ENCODE assay signal across 12 cellular contexts in the genomic region with DNA sequence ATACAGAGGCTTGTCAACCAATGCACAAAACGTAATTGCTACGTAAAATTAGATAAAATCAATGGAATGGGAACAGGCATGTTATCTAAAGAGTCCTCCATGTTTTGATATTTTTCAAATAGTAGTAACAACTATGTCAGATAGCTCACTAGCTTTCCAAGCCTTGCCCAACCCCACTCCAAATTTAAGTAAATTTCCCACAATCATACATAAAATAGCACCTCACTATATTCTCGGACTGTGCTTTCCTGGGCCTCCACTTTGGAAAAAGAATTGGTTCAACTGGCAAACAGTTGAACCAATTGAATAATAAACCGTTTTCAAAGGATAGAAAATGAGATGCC. TPM values are rescaled to one million over a fixed set of nuclear protein-coding genes. Genes with fewer than 3 reads are reported as not detected.
DNase-seq lines count a peak whose midpoint lies in the region; ATAC-seq, FAIRE-seq and TF ChIP-seq lines count a peak whose summit lies in the region.
"Had no signal": no experiment of that assay in that cellular context is flagged by ENCODE, and none has a peak within 500 bp of the region (broad histone marks: within the 10 kb centered on the region; RNA-seq: fewer than 3 reads in every experiment).

No MANE protein-coding gene starts in this region.

- H3K9me1 ChIP-seq in endothelial cell of umbilical vein (replicated peaks; ENCODE audit: control insufficient read depth, extremely low read depth, insufficient read depth, low read length), result no peaks in the 10 kb centered on the region

- no peak overlapping the region for H3K4me2 ChIP-seq in endothelial cell of umbilical vein (ENCODE audit: insufficient read depth, low read length)

- H3K9ac ChIP-seq in endothelial cell of umbilical vein (replicated peaks; ENCODE audit: extremely low read depth, insufficient read depth, low read length), result no peak overlapping the region

- DNase-seq in Panc1 (ENCODE audit: low read depth, low spot score), result no peak
- no peak for DNase-seq in endothelial cell of umbilical vein (ENCODE audit: low read depth, low spot score)
- no peak for DNase-seq in AML-193 (lab: John Stamatoyannopoulos, UW)
- no peak for DNase-seq in HuH-7.5 (ENCODE audit: low spot score)
- no peak for DNase-seq in T-helper 2 cell
- DNase-seq: natural killer cell had no signal

- POLR2A ChIA-PET in Panc1 (lab: Charles Lee), result interaction anchor here (0.6 kb wide), 2 partner anchors 76 to 115 kb away, joined by 3 to 6 read pairs; no protein-coding TSS in a partner anchor
- POLR2A ChIA-PET in endothelial cell of umbilical vein (lab: Charles Lee), result interaction anchor here (0.6 to 1.2 kb wide), 5 partner anchors 53 to 786 kb away, joined by 3 to 6 read pairs (median 4); no protein-coding TSS in a partner anchor

- no TSS peak for BruUV-seq in Panc1 (replicated peaks; lab: Mats Ljungman, UMichigan)
- no TSS peak for BruUV-seq in endothelial cell of umbilical vein (replicated peaks; lab: Mats Ljungman, UMichigan)

- no peak overlapping the region for H3K27ac ChIP-seq in Panc1 (ENCODE audit: low read length)
- H3K27ac ChIP-seq in endothelial cell of umbilical vein (ENCODE audit: insufficient read depth, low read depth, low read length), result no peak overlapping the region
- H3K27ac ChIP-seq: heart left ventricle, WERI-Rb-1 had no signal

- H3K4me1 ChIP-seq in Panc1 (ENCODE audit: control insufficient read depth, insufficient read depth, low read length) (no peaks in the 10 kb centered on the region), endothelial cell of umbilical vein (ENCODE audit: control insufficient read depth, extremely low read depth, insufficient read depth, low read length) (peaks cover 10% of the 10 kb centered on the region), neuron (ENCODE audit: insufficient read depth, low read length) (peaks cover 4% of the 10 kb centered on the region)

- FAIRE-seq in endothelial cell of umbilical vein (lab: Jason Lieb, UNC), result no peak

- TF ChIP-seq POLR2A in endothelial cell of umbilical vein (IDR thresholded peaks at IDR 0.05; ENCODE audit: low read depth, low read length), result no peak

- H3K36me3 ChIP-seq in Panc1 (ENCODE audit: control insufficient read depth, insufficient read depth, low read length) (no peaks in the 10 kb centered on the region), endothelial cell of umbilical vein (ENCODE audit: control insufficient read depth in 2 of 2, extremely low read depth in 1 of 2, insufficient read depth in 2 of 2, low read length in 2 of 2) (no peaks in the 10 kb centered on the region), neuron (ENCODE audit: insufficient read depth, low read length) (no peaks in the 10 kb centered on the region)
- H3K36me3 ChIP-seq: heart left ventricle, WERI-Rb-1 had no signal

- no peaks in the 10 kb centered on the region for H3K79me2 ChIP-seq in endothelial cell of umbilical vein (ENCODE audit: control insufficient read depth, insufficient read depth, low read length)

- CTCF ChIA-PET in Panc1 (lab: Charles Lee), result interaction anchor here (0.6 to 2.0 kb wide), 9 partner anchors 8 to 1353 kb away, joined by 3 to 34 read pairs (median 3); no protein-coding TSS in a partner anchor
- CTCF ChIA-PET in endothelial cell of umbilical vein (lab: Charles Lee), result interaction anchor here (0.6 to 6.3 kb wide), 76 partner anchors 8 to 1806 kb away, joined by 3 to 531 read pairs (median 4); a partner anchor contains a TSS

- H3K4me3 ChIP-seq in Panc1 (ENCODE audit: low read depth in 2 of 2, low read length in 2 of 2), result no peak overlapping the region
- H3K4me3 ChIP-seq in endothelial cell of umbilical vein (replicated peaks in 1 of 3; ENCODE audit: insufficient read depth in 1 of 3, low read depth in 1 of 3, low read length in 3 of 3), result peak overlapping the region in 1 of 3 experiments; percentile 40
- H3K4me3 ChIP-seq in neuron (ENCODE audit: low read length), result peak overlapping the region; percentile 9
- H3K4me3 ChIP-seq: heart left ventricle had no signal

- ATAC-seq in GM18907 (IDR thresholded peaks at IDR 0.05; ENCODE audit: unreplicated experiment) (peak; percentile 16), Panc1 (no peak), HG03025 (IDR thresholded peaks at IDR 0.05; ENCODE audit: low FRiP score, unreplicated experiment) (no peak)

- H3K9me3 ChIP-seq in Panc1 (ENCODE audit: control insufficient read depth, insufficient read depth, low read depth, low read length) (no peaks in the 10 kb centered on the region), endothelial cell of umbilical vein (replicated peaks; ENCODE audit: control insufficient read depth, insufficient read depth, low read length) (no peaks in the 10 kb centered on the region), neuron (ENCODE audit: low read length) (no peaks in the 10 kb centered on the region)
- H3K9me3 ChIP-seq: heart left ventricle had no signal

- in situ Hi-C loops in Panc1 (cut with HindIII; ENCODE audit: low pct_unique_long_range_greater_than_20kb, low sequenced_read_pairs), result no loop called here

- dilution Hi-C loops in endothelial cell of umbilical vein (cut with MboI; ENCODE audit: extremely low pct_ligation_motif_present, low sequenced_read_pairs), result no loop called here

- TF ChIP-seq CTCF in Panc1 (IDR thresholded peaks at IDR 0.05), result peak; percentile 36; the same call in 1 of the 2 replicates
- no peak for TF ChIP-seq CTCF in endothelial cell of umbilical vein (IDR thresholded peaks at IDR 0.05; ENCODE audit: extremely low read depth in 1 of 2, insufficient read depth in 1 of 2, low read depth in 1 of 2, low read length in 2 of 2)

- no peaks in the 10 kb centered on the region for H3K27me3 ChIP-seq in Panc1 (ENCODE audit: control insufficient read depth, insufficient read depth, low read length)
- no peaks in the 10 kb centered on the region for H3K27me3 ChIP-seq in endothelial cell of umbilical vein (ENCODE audit: control insufficient read depth in 2 of 2, insufficient read depth in 2 of 2, low read length in 2 of 2)
- peaks cover 2% of the 10 kb centered on the region for H3K27me3 ChIP-seq in neuron (ENCODE audit: insufficient read depth, low read length)

- intact Hi-C loops in Panc1 (cut with micrococcal nuclease; ENCODE audit: unreplicated experiment), result loop anchor here (2.0 kb wide), 1 partner anchor 786 kb away; no protein-coding TSS in a partner anchor
- intact Hi-C loops in endothelial cell of umbilical vein (cut with micrococcal nuclease), result loop anchor here (1.0 to 10.0 kb wide), 5 partner anchors 53 to 786 kb away; a partner anchor contains a TSS

- H4K20me1 ChIP-seq in endothelial cell of umbilical vein (replicated peaks; ENCODE audit: control insufficient read depth, extremely low read depth, insufficient read depth, low read length), result no peaks in the 10 kb centered on the region

- H2AFZ ChIP-seq in endothelial cell of umbilical vein (ENCODE audit: low read depth, low read length) (peak overlapping the region; percentile 90), neuron (ENCODE audit: low read depth, low read length) (peak overlapping the region; percentile 58)

TF ChIP-seq in endothelial cell of umbilical vein, 7 proteins besides CTCF, POLR2A, EP300 and RAD21:
- TF ChIP-seq GATA2 (IDR thresholded peaks at IDR 0.05; ENCODE audit: insufficient read depth, insufficient read length, low read depth, low read length) (no peak), EZH2 (IDR thresholded peaks at IDR 0.05; ENCODE audit: borderline replicate concordance, low read depth, low read length, severe bottlenecking) (no peak), POLR2AphosphoS5 (IDR thresholded peaks at IDR 0.05; ENCODE audit: insufficient read depth, low read depth, low read length) (no peak), JUN (IDR thresholded peaks at IDR 0.05; ENCODE audit: borderline replicate concordance, insufficient read depth, insufficient read length, low read depth) (no peak), MYC (IDR thresholded peaks at IDR 0.05; ENCODE audit: low read depth, low read length) (no peak)

RNA-seq across cellular contexts. Expression of a gene that starts 3.6 kb away (rescaled TPM):
- total RNA-seq in Panc1 (2021; ENCODE audit: unreplicated experiment) (0.13 TPM), endothelial cell of umbilical vein (not detected in 2 replicates)
- polyA plus RNA-seq in Panc1 (2012; ENCODE audit: insufficient read length), result not detected
- polyA plus RNA-seq in endothelial cell of umbilical vein, result not detected in 2 replicates
- not detected in 2 replicates for polyA plus RNA-seq in endothelial cell of umbilical vein (2011; cell fraction: cytosol; rRNA removed)
- polyA plus RNA-seq in endothelial cell of umbilical vein (2011; cell fraction: nucleus; rRNA removed), result not detected in 2 replicates
- polyA plus RNA-seq in endothelial cell of umbilical vein (2012), result not detected in 2 replicates
- polyA minus RNA-seq in endothelial cell of umbilical vein, result not detected in 2 replicates
- not detected for polyA minus RNA-seq in endothelial cell of umbilical vein (2011; cell fraction: cytosol; rRNA and poly(A)+ RNA removed)
- polyA minus RNA-seq in endothelial cell of umbilical vein (2011; cell fraction: nucleus; rRNA and poly(A)+ RNA removed), result not detected in 2 replicates
- total RNA-seq: natural killer cell, NCI-H460 had no signal
- polyA plus RNA-seq: heart left ventricle had no signal
